ENCODE assay signal across 8 cellular contexts in genomic region chr6:106608080-106608668, GRCh38. TPM values are rescaled to one million over a fixed set of nuclear protein-coding genes. Genes with fewer than 3 reads are reported as not detected.
A peak's percentile ranks its signal among the peaks of the same experiment; 100 is the strongest.
DNase-seq lines count a peak whose midpoint lies in the region; ATAC-seq and TF ChIP-seq lines count a peak whose summit lies in the region.

No MANE protein-coding gene starts in this region.

- no peak overlapping the region for H3K4me3 ChIP-seq in Panc1 (ENCODE audit: low read depth in 2 of 2, low read length in 2 of 2)

- ATAC-seq in GM18907 (IDR thresholded peaks at IDR 0.05; ENCODE audit: unreplicated experiment) = peak; percentile 77
- peak; percentile 82; the same call in 1 of the 2 replicates for ATAC-seq in Panc1
- peak; percentile 68 to 73 for ATAC-seq in natural killer cell treated with Interleukin-12 subunit alpha and Interleukin-12 subunit beta and Interleukin-15 and Interleukin-18, amount 100 ng/mL, for 72 hours
- ATAC-seq in omental fat pad (ENCODE audit: low FRiP score) = no peak

- H3K4me3 Mint-ChIP-seq in natural killer cell treated with Interleukin-12 subunit alpha and Interleukin-12 subunit beta and Interleukin-15 and Interleukin-18, amount 100 ng/mL, for 72 hours = no peak overlapping the region

- CTCF ChIA-PET in Panc1 (lab: Charles Lee) = interaction anchor here (0.6 to 3.0 kb wide), 3 partner anchors 98 to 389 kb away, joined by 3 to 19 read pairs (median 4); no protein-coding TSS in a partner anchor

- BruUV-seq in Panc1 (replicated peaks; lab: Mats Ljungman, UMichigan) = no TSS peak

- in situ Hi-C loops in Panc1 (cut with HindIII; ENCODE audit: low pct_unique_long_range_greater_than_20kb, low sequenced_read_pairs) = no loop called here

- H3K36me3 Mint-ChIP-seq in natural killer cell treated with Interleukin-12 subunit alpha and Interleukin-12 subunit beta and Interleukin-15 and Interleukin-18, amount 100 ng/mL, for 72 hours = no peaks in the 10 kb centered on the region

- no peak overlapping the region for H3K27ac ChIP-seq in Panc1 (ENCODE audit: low read length)

- H3K27me3 ChIP-seq in Panc1 (ENCODE audit: control insufficient read depth, insufficient read depth, low read length) = no peaks in the 10 kb centered on the region

- peaks cover 6 to 8% of the 10 kb centered on the region in 2 donors for H3K4me1 Mint-ChIP-seq in natural killer cell treated with Interleukin-12 subunit alpha and Interleukin-12 subunit beta and Interleukin-15 and Interleukin-18, amount 100 ng/mL, for 72 hours (ENCODE audit: low read depth in 2 of 2)

- H3K9me3 Mint-ChIP-seq in natural killer cell treated with Interleukin-12 subunit alpha and Interleukin-12 subunit beta and Interleukin-15 and Interleukin-18, amount 100 ng/mL, for 72 hours = no peaks in the 10 kb centered on the region

- H3K27ac Mint-ChIP-seq in natural killer cell treated with Interleukin-12 subunit alpha and Interleukin-12 subunit beta and Interleukin-15 and Interleukin-18, amount 100 ng/mL, for 72 hours = peak overlapping the region in 1 of 2 donors; percentile 9

- POLR2A ChIA-PET in Panc1 (lab: Charles Lee) = interaction anchor here (0.5 kb wide), 1 partner anchor 81 kb away, joined by 3 read pairs; no protein-coding TSS in a partner anchor

- H3K36me3 ChIP-seq in Panc1 (ENCODE audit: control insufficient read depth, insufficient read depth, low read length) = no peaks in the 10 kb centered on the region

- peak; percentile 6 for DNase-seq in NCI-H2227 (lab: John Stamatoyannopoulos, UW; ENCODE audit: unreplicated experiment)
- DNase-seq in NCI-H2227 treated with DMSO at 0.1 percent for 48 hours (lab: John Stamatoyannopoulos, UW) = no peak
- DNase-seq in HPDE6-E6E7 (ENCODE audit: extremely low spot score) = peak; percentile 39
- DNase-seq in Panc1 (ENCODE audit: low read depth, low spot score) = peak; percentile 56
- DNase-seq in dermis microvascular lymphatic vessel endothelial cell (ENCODE audit: low read depth in 2 of 2) = peak; percentile 35 to 71
- DNase-seq in natural killer cell treated with Interleukin-12 subunit alpha and Interleukin-12 subunit beta and Interleukin-15 and Interleukin-18, amount 100 ng/mL, for 72 hours (ENCODE audit: low spot score) = no peak
- DNase-seq in omental fat pad (ENCODE audit: low spot score) = no peak

- H3K27me3 Mint-ChIP-seq in natural killer cell treated with Interleukin-12 subunit alpha and Interleukin-12 subunit beta and Interleukin-15 and Interleukin-18, amount 100 ng/mL, for 72 hours = no peaks in the 10 kb centered on the region

- H3K4me1 ChIP-seq in Panc1 (ENCODE audit: control insufficient read depth, insufficient read depth, low read length) = no peaks in the 10 kb centered on the region

- no peaks in the 10 kb centered on the region for H3K9me3 ChIP-seq in Panc1 (ENCODE audit: control insufficient read depth, insufficient read depth, low read depth, low read length)

- intact Hi-C loops in Panc1 (cut with micrococcal nuclease; ENCODE audit: unreplicated experiment) = loop anchor here (2.0 kb wide), 1 partner anchor 371 kb away; no protein-coding TSS in a partner anchor

- TF ChIP-seq CTCF in Panc1 (IDR thresholded peaks at IDR 0.05) (peak; percentile 74), omental fat pad (IDR thresholded peaks at IDR 0.05) (no peak)

RNA-seq across cellular contexts. Expression of gene RTN4IP1, which starts 21.1 kb away (rescaled TPM):
- total RNA-seq in Panc1 (2021; ENCODE audit: unreplicated experiment) (9.4 TPM), dermis microvascular lymphatic vessel endothelial cell (2.5 and 3.6 TPM in 2 replicates), omental fat pad (1 to 10 TPM; 1.1 to 3.7 (median 2.7) TPM)
- polyA plus RNA-seq in Panc1 (2012; ENCODE audit: insufficient read length) = 7.3 TPM
- total RNA-seq in natural killer cell treated with Interleukin-12 subunit alpha and Interleukin-12 subunit beta and Interleukin-15 and Interleukin-18, amount 100 ng/mL, for 72 hours = 1 to 10 TPM; 5.5 to 7.0 TPM

RNA-seq across cellular contexts. Expression of gene QRSL1, which starts 21.2 kb away (rescaled TPM):
- total RNA-seq in Panc1 (2021; ENCODE audit: unreplicated experiment) = 18.4 TPM
- polyA plus RNA-seq in Panc1 (2012; ENCODE audit: insufficient read length) = 8.0 TPM
- 7.7 and 8.2 TPM in 2 replicates for total RNA-seq in dermis microvascular lymphatic vessel endothelial cell
- total RNA-seq in natural killer cell treated with Interleukin-12 subunit alpha and Interleukin-12 subunit beta and Interleukin-15 and Interleukin-18, amount 100 ng/mL, for 72 hours = 10 to 100 TPM; 15.3 to 25.0 TPM
- total RNA-seq in omental fat pad = 1 to 10 TPM; 6.8 to 8.0 (median 8.0) TPM

Comparison
In these comparisons a context has a peak if more than half of its experiments do, and no peak if none do; other contexts are left out.
1. DNase-seq: peak in NCI-H2227 (single experiment), HPDE6-E6E7 (single experiment), Panc1 (single experiment) and dermis microvascular lymphatic vessel endothelial cell (2 of 2); none in NCI-H2227 treated with DMSO at 0.1 percent for 48 hours (single experiment), natural killer cell treated with Interleukin-12 subunit alpha and Interleukin-12 subunit beta and Interleukin-15 and Interleukin-18, amount 100 ng/mL, for 72 hours (single experiment) and omental fat pad (single experiment).